8 cellular contexts compared by ENCODE assay signal in the genomic region with DNA sequence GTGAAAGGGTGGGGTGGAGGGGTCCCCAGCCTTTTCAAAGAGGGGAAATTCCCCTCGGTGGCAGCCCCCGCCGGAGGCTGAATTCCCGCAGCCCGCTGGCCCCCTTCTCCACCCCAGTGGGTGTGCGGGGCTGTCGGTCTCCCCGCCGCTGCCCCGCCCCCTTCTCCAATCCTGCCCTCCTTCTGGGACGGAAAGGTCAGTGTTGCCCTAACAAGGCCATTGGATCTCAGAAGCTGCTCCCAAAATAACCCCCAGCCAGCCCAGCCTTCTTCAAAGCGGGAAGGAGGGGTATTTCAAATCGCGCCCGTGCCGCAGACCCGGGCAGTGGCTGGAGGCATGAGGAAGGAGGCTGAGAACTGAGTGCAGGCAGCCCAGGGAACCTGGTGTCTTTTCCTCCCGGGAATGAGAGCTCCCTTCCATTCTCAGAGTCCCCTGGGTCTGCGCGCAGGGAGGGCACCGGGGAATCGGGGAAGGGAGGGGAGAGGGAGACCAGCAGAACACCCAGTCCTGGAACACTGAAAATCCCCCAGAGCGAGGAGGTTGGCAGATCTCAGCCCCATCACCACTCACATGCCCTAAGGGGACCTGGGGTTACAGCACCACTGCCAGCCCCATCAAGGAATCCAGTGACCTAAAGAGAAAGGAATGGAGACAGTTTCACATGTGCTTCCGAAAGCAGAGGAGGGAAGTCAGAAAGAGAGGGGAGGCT. TPM values are rescaled to one million over a fixed set of nuclear protein-coding genes. Genes with fewer than 3 reads are reported as not detected.
A peak's percentile ranks its signal among the peaks of the same experiment; 100 is the strongest.
DNase-seq lines count a peak whose midpoint lies in the region; ATAC-seq and TF ChIP-seq lines count a peak whose summit lies in the region.

A gene (minus strand): TSS at position 135 of the 709 bp plus-strand sequence. CDS start 483 bp downstream, outside the sequence.

- DNase-seq in GM04503 (ENCODE audit: low read depth), result peak; percentile 81
- peak; percentile 63 for DNase-seq in SW480 (ENCODE audit: low spot score)
- DNase-seq in foreskin keratinocyte, result peak; percentile 85 to 94
- DNase-seq in osteoblast (ENCODE audit: insufficient read length, low spot score, missing footprints), result peak; percentile 91
- DNase-seq in pons (ENCODE audit: low spot score), result no peak

- H3K36me3 ChIP-seq in osteoblast (ENCODE audit: insufficient read depth, low read length), result no peaks in the 10 kb centered on the region

- H3K4me1 ChIP-seq in foreskin keratinocyte (peaks cover 6% of the 10 kb centered on the region), osteoblast (ENCODE audit: insufficient read depth, low read length) (peaks cover 15% of the 10 kb centered on the region)

- no peaks in the 10 kb centered on the region for H3K79me2 ChIP-seq in osteoblast (ENCODE audit: insufficient read depth, low read length)

- H3K27me3 ChIP-seq in foreskin keratinocyte, result no peaks in the 10 kb centered on the region
- no peaks in the 10 kb centered on the region for H3K27me3 ChIP-seq in osteoblast (ENCODE audit: insufficient read depth, low read length)

- peak within 1 kb of the TSS; percentile 77 for H3K27ac ChIP-seq in foreskin keratinocyte
- H3K27ac ChIP-seq in osteoblast (ENCODE audit: low read depth, low read length), result peak within 1 kb of the TSS; percentile 20

- no peak for TF ChIP-seq CTCF in foreskin keratinocyte (conservative IDR thresholded peaks at IDR 0.05)
- TF ChIP-seq CTCF in osteoblast (IDR thresholded peaks at IDR 0.05; ENCODE audit: extremely low read depth, low read depth, low read length), result no peak

- peak within 1 kb of the TSS; percentile 90 for H3K4me2 ChIP-seq in osteoblast (ENCODE audit: insufficient read depth, low read length)

- H3K9me3 ChIP-seq in osteoblast (ENCODE audit: low read depth, low read length), result no peaks in the 10 kb centered on the region

- peak; percentile 91 for ATAC-seq in foreskin keratinocyte
- no peak for ATAC-seq in HG02938 (IDR thresholded peaks at IDR 0.05; ENCODE audit: unreplicated experiment)
- ATAC-seq in HG02588 (IDR thresholded peaks at IDR 0.05; ENCODE audit: unreplicated experiment), result no peak
- ATAC-seq in HG03159 (IDR thresholded peaks at IDR 0.05; ENCODE audit: unreplicated experiment), result no peak

- H2AFZ ChIP-seq in osteoblast (ENCODE audit: low read length), result peak within 1 kb of the TSS; percentile 75

- peak within 1 kb of the TSS; percentile 67 for H3K4me3 ChIP-seq in osteoblast (ENCODE audit: insufficient read depth, low read length)

- H4K20me1 ChIP-seq in osteoblast (ENCODE audit: insufficient read depth, low read length), result no peaks in the 10 kb centered on the region

RNA-seq across cellular contexts. Expression of the gene that starts here (rescaled TPM):
- total RNA-seq in foreskin keratinocyte (7.1 and 7.8 TPM in 2 replicates), osteoblast (1.2 and 2.2 TPM in 2 replicates)
- polyA plus RNA-seq in foreskin keratinocyte, result 2.6 and 3.0 TPM in 2 replicates
